ENCODE assay signal across 16 cellular contexts in the genomic region with DNA sequence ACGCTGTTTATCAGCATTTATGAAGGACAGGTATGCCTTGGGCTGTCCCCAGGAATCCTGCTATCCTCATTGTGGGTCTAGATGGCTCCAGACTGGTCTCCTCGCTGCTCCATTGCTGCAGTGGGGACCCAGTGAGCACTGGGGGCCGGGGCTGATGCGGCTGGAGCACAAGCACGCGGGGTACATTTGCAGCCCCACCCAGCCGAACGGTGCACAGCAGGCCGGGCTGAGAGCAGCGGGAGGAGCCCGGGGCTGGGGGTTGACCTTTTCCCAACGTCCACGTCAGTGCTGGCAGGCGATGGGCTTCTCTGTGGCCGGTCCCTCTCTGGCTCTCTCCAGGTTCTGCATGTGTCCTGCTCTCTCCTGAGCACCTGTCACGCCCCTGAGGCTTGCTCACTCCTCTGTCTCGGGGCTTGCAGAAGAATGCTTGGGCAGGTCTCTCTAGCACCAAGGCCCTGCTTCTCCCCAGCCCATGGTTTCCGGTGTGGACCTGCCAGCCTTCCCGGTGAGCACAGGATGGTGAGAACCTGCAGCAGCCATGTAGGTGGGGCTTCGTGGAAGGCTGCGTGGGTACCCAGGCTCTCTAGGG.
"Had no signal": no experiment of that assay in that cellular context is flagged by ENCODE, and none has a peak within 500 bp of the region (broad histone marks: within the 10 kb centered on the region; RNA-seq: fewer than 3 reads in every experiment).

No MANE protein-coding gene starts in this region.

- H3K27me3 Mint-ChIP-seq: activated CD4-positive, alpha-beta T cell treated with anti-CD3 and anti-CD28 coated beads, Interleukin-2, amount 10 ng/mL, durations not matched to agents 7 days and 5 days had no signal

- H3K27ac Mint-ChIP-seq: activated CD4-positive, alpha-beta T cell treated with anti-CD3 and anti-CD28 coated beads, Interleukin-2, amount 10 ng/mL, durations not matched to agents 7 days and 5 days; activated CD8-positive, alpha-beta T cell treated with anti-CD3 and anti-CD28 coated beads, Interleukin-2, amount 10 ng/mL, durations not matched to agents 7 days and 5 days; activated T-cell treated with anti-CD3 and anti-CD28 coated beads, Interleukin-2, amount 50 U/mL, for 24 hours; activated T-helper 2 cell treated with anti-CD3 and anti-CD28 coated beads, Interferon-gamma antibody, Interleukin-2, Interleukin-4, amounts not matched to agents 10 μg/mL and 5 μg/mL and 100 μg/mL, durations not matched to agents 14 hours and 24 hours and 36 hours; progenitor cell of endocrine pancreas; type B pancreatic cell had no signal

- DNase-seq: activated CD4-positive, alpha-beta T cell treated with anti-CD3 and anti-CD28 coated beads, Interleukin-2, amount 10 ng/mL, durations not matched to agents 7 days and 5 days; activated CD8-positive, alpha-beta T cell treated with anti-CD3 and anti-CD28 coated beads, Interleukin-2, amount 10 ng/mL, durations not matched to agents 7 days and 5 days; activated naive CD4-positive, alpha-beta T cell treated with Interleukin-2 at 50 U/mL for 16 hours; activated T-cell treated with anti-CD3 and anti-CD28 coated beads, Interleukin-2, amount 50 U/mL, for 24 hours; foreskin melanocyte; mesendoderm; stimulated activated CD4-positive, alpha-beta T cell treated with anti-CD3 and anti-CD28 coated beads, Interleukin-15, amount 100 ng/mL, for 24 hours; stimulated activated CD4-positive, alpha-beta T cell treated with anti-CD3 and anti-CD28 coated beads, Interleukin-4, amount 100 ng/mL, for 1 hour; stomach; testis had no signal

- H3K27me3 ChIP-seq: body of pancreas, testis had no signal

- H3K4me3 Mint-ChIP-seq: activated CD4-positive, alpha-beta T cell treated with anti-CD3 and anti-CD28 coated beads, Interleukin-2, amount 10 ng/mL, durations not matched to agents 7 days and 5 days; activated CD8-positive, alpha-beta T cell treated with anti-CD3 and anti-CD28 coated beads, Interleukin-2, amount 10 ng/mL, durations not matched to agents 7 days and 5 days; activated T-cell treated with anti-CD3 and anti-CD28 coated beads, Interleukin-2, amount 50 U/mL, for 24 hours; nephron; type B pancreatic cell had no signal

- H3K9me3 ChIP-seq: body of pancreas, testis had no signal

- H3K4me3 ChIP-seq: body of pancreas, skin epidermis, stomach, testis had no signal

- H3K36me3 ChIP-seq: stomach had no signal

- H3K4me1 Mint-ChIP-seq: activated CD4-positive, alpha-beta T cell treated with anti-CD3 and anti-CD28 coated beads, Interleukin-2, amount 10 ng/mL, durations not matched to agents 7 days and 5 days had no signal

- H3K4me1 ChIP-seq: testis had no signal

- H3K27ac ChIP-seq: body of pancreas, skin epidermis, stomach, testis had no signal

- H3K36me3 Mint-ChIP-seq: type B pancreatic cell had no signal

- H3K9me3 Mint-ChIP-seq: activated T-cell treated with anti-CD3 and anti-CD28 coated beads, Interleukin-2, amount 50 U/mL, for 24 hours; activated T-helper 2 cell treated with anti-CD3 and anti-CD28 coated beads, Interferon-gamma antibody, Interleukin-2, Interleukin-4, amounts not matched to agents 10 μg/mL and 5 μg/mL and 100 μg/mL, durations not matched to agents 14 hours and 24 hours and 36 hours; type B pancreatic cell had no signal
